In genomic region chr15:63038926-63039673, GRCh38 we compare ENCODE assay signal across 19 cellular contexts. TPM values are rescaled to one million over a fixed set of nuclear protein-coding genes. Genes with fewer than 3 reads are reported as not detected.
DNase-seq lines count a peak whose midpoint lies in the region; ATAC-seq and FAIRE-seq lines count a peak whose summit lies in the region.
"Had no signal": no experiment of that assay in that cellular context is flagged by ENCODE, and none has a peak within 500 bp of the region (broad histone marks: within the 10 kb centered on the region; RNA-seq: fewer than 3 reads in every experiment).

No MANE protein-coding gene starts in this region.

- no peak for ATAC-seq in stimulated activated memory B cell treated with anti-CD40 and anti-IgM and Interleukin-4, amounts not matched to agents 10 μg/mL and 1 μg/mL and 100 μg/mL, for 72 hours
- ATAC-seq: lower lobe of right lung, upper lobe of right lung had no signal

- H3K9ac ChIP-seq in skeletal muscle tissue (ENCODE audit: low read depth in 1 of 3, low read length in 3 of 3) = no peak overlapping the region
- H3K9ac ChIP-seq: KMS-11, neural progenitor cell had no signal

- no peaks in the 10 kb centered on the region for H3K9me3 Mint-ChIP-seq in stimulated activated memory B cell treated with anti-CD40 and anti-IgM and Interleukin-4, amounts not matched to agents 10 μg/mL and 1 μg/mL and 100 μg/mL, for 72 hours

- H3K4me3 Mint-ChIP-seq in stimulated activated memory B cell treated with anti-CD40 and anti-IgM and Interleukin-4, amounts not matched to agents 10 μg/mL and 1 μg/mL and 100 μg/mL, for 72 hours = no peak overlapping the region
- H3K4me3 Mint-ChIP-seq: neural progenitor cell had no signal

- H3K4me1 Mint-ChIP-seq in stimulated activated memory B cell treated with anti-CD40 and anti-IgM and Interleukin-4, amounts not matched to agents 10 μg/mL and 1 μg/mL and 100 μg/mL, for 72 hours = peaks cover 17% of the 10 kb centered on the region

- no peak overlapping the region for H3K27ac Mint-ChIP-seq in stimulated activated memory B cell treated with anti-CD40 and anti-IgM and Interleukin-4, amounts not matched to agents 10 μg/mL and 1 μg/mL and 100 μg/mL, for 72 hours
- H3K27ac Mint-ChIP-seq: CD14-positive monocyte, neural progenitor cell had no signal

- peaks cover 16 to 38% (median 23%) of the 10 kb centered on the region in 3 donors for H3K4me1 ChIP-seq in skeletal muscle tissue (ENCODE audit: control insufficient read depth in 3 of 3, insufficient read depth in 3 of 3, low read length in 3 of 3)

- H3K4me3 ChIP-seq in skeletal muscle tissue (ENCODE audit: low read length in 3 of 3) = no peak overlapping the region
- H3K4me3 ChIP-seq: lower lobe of right lung, neural progenitor cell, sigmoid colon, upper lobe of right lung had no signal

- peak; percentile 78 for FAIRE-seq in G401.6 (lab: Jason Lieb, UNC)
- FAIRE-seq: TTC549 had no signal

- peaks cover 0 to 2% (median 2%) of the 10 kb centered on the region in 3 donors for H3K36me3 ChIP-seq in skeletal muscle tissue (ENCODE audit: control insufficient read depth in 3 of 3, insufficient read depth in 3 of 3, low read length in 3 of 3)
- H3K36me3 ChIP-seq: lower lobe of right lung, neural progenitor cell, upper lobe of right lung had no signal

- no peaks in the 10 kb centered on the region for H3K9me3 ChIP-seq in skeletal muscle tissue (ENCODE audit: control insufficient read depth in 3 of 3, low read length in 3 of 3)
- H3K9me3 ChIP-seq: lower lobe of right lung, sigmoid colon, upper lobe of right lung had no signal

- peaks cover 0 to 11% (median 7%) of the 10 kb centered on the region in 3 donors for H3K27me3 ChIP-seq in skeletal muscle tissue (ENCODE audit: control insufficient read depth in 3 of 3, insufficient read depth in 3 of 3, low read length in 3 of 3)
- H3K27me3 ChIP-seq: sigmoid colon had no signal

- H3K27ac ChIP-seq in skeletal muscle tissue (ENCODE audit: low read depth, low read length) = peak overlapping the region; percentile 94
- H3K27ac ChIP-seq: KMS-11, lower lobe of right lung, neural progenitor cell, upper lobe of right lung had no signal

- peak; percentile 81 for DNase-seq in astrocyte of the hippocampus (ENCODE audit: low read depth, low spot score)
- peak; percentile 72 for DNase-seq in glomerular visceral epithelial cell (ENCODE audit: extremely low spot score)
- DNase-seq in GM19240 (ENCODE audit: insufficient read length, low spot score) = no peak
- DNase-seq in activated gamma-delta T cell treated with Interleukin-2 at 50 U/mL for 16 hours = no peak
- DNase-seq: activated CD4-positive, alpha-beta T cell treated with anti-CD3 and anti-CD28 coated beads, Interleukin-2, amount 50 U/mL, for 48 hours; amygdala; DND-41; lower lobe of right lung; NCI-H2227 treated with DMSO at 0.1 percent for 48 hours; sigmoid colon; stimulated activated CD4-positive, alpha-beta T cell treated with anti-CD3 and anti-CD28 coated beads, Interleukin-4, amount 100 ng/mL, for 4 hours; upper lobe of right lung had no signal

- H3K27me3 Mint-ChIP-seq in stimulated activated memory B cell treated with anti-CD40 and anti-IgM and Interleukin-4, amounts not matched to agents 10 μg/mL and 1 μg/mL and 100 μg/mL, for 72 hours = peaks cover 47% of the 10 kb centered on the region

- H3K36me3 Mint-ChIP-seq in stimulated activated memory B cell treated with anti-CD40 and anti-IgM and Interleukin-4, amounts not matched to agents 10 μg/mL and 1 μg/mL and 100 μg/mL, for 72 hours = no peaks in the 10 kb centered on the region
- H3K36me3 Mint-ChIP-seq: CD14-positive monocyte had no signal

RNA-seq across cellular contexts. Expression of gene TPM1, which starts 3.4 kb away (rescaled TPM):
- total RNA-seq in skeletal muscle tissue = 4,149 TPM

Comparison
In these comparisons a context has a peak if more than half of its experiments do, and no peak if none do; other contexts are left out.
1. DNase-seq: peak in astrocyte of the hippocampus (single experiment) and glomerular visceral epithelial cell (single experiment); none in GM19240 (single experiment) and activated gamma-delta T cell treated with Interleukin-2 at 50 U/mL for 16 hours (single experiment).